ENCODE assay signal across 2 cellular contexts in genomic region chr3:39933986-39934693, GRCh38.
TF ChIP-seq lines count a peak whose summit lies in the region.

No MANE protein-coding gene starts in this region.

TF ChIP-seq in SK-N-SH treated with all-trans-retinoic acid at 6 μM for 48 hours, 23 proteins besides CTCF, POLR2A, EP300 and RAD21:
- TF ChIP-seq TSHZ2 (CRISPR knock-in tag; IDR thresholded peaks at IDR 0.05): no peak
- TF ChIP-seq RARB (CRISPR knock-in tag; IDR thresholded peaks at IDR 0.05): no peak
- no peak for TF ChIP-seq SNAI2 (CRISPR knock-in tag; IDR thresholded peaks at IDR 0.05)
- TF ChIP-seq ZNF565 (CRISPR knock-in tag; conservative IDR thresholded peaks at IDR 0.05; ENCODE audit: low read depth): no peak
- no peak for TF ChIP-seq ZFP3 (CRISPR knock-in tag; IDR thresholded peaks at IDR 0.05)
- no peak for TF ChIP-seq ZNF70 (CRISPR knock-in tag; IDR thresholded peaks at IDR 0.05)
- TF ChIP-seq POU6F1 (CRISPR knock-in tag; IDR thresholded peaks at IDR 0.05; ENCODE audit: borderline replicate concordance, low read depth): no peak
- TF ChIP-seq ZNF8 (CRISPR knock-in tag; IDR thresholded peaks at IDR 0.05): no peak
- no peak for TF ChIP-seq PPARA (CRISPR knock-in tag; IDR thresholded peaks at IDR 0.05; ENCODE audit: borderline replicate concordance)
- TF ChIP-seq ZFP30 (CRISPR knock-in tag; IDR thresholded peaks at IDR 0.05): no peak
- TF ChIP-seq CSDC2 (CRISPR knock-in tag; IDR thresholded peaks at IDR 0.05): no peak
- TF ChIP-seq ZC3H10 (CRISPR knock-in tag; IDR thresholded peaks at IDR 0.05): no peak
- no peak for TF ChIP-seq BACH2 (CRISPR knock-in tag; IDR thresholded peaks at IDR 0.05; ENCODE audit: borderline replicate concordance)
- TF ChIP-seq TOX (CRISPR knock-in tag; IDR thresholded peaks at IDR 0.05; ENCODE audit: borderline replicate concordance): no peak
TF ChIP-seq in SK-N-SH treated with all-trans-retinoic acid at 6 μM for 48 hours: peak in this region for 0.

TF ChIP-seq in SK-N-SH, 30 proteins besides CTCF, POLR2A, EP300 and RAD21 (continued from another document):
- TF ChIP-seq PBX3 (IDR thresholded peaks at IDR 0.05) (no peak), YY1 (IDR thresholded peaks at IDR 0.05; ENCODE audit: low read depth) (no peak), MEF2A (IDR thresholded peaks at IDR 0.05; ENCODE audit: borderline replicate concordance, low read depth) (no peak), TCF12 (IDR thresholded peaks at IDR 0.05) (no peak), MXI1 (IDR thresholded peaks at IDR 0.05; ENCODE audit: low read depth, low read length) (no peak), CHD2 (IDR thresholded peaks at IDR 0.05; ENCODE audit: low read length, partially characterized antibody) (no peak)
